12 cellular contexts compared by ENCODE assay signal in genomic region chr16:56743840-56744239, GRCh38. TPM values are rescaled to one million over a fixed set of nuclear protein-coding genes. Genes with fewer than 3 reads are reported as not detected.
DNase-seq lines count a peak whose midpoint lies in the region; ATAC-seq, FAIRE-seq and TF ChIP-seq lines count a peak whose summit lies in the region.
"Had no signal": no experiment of that assay in that cellular context is flagged by ENCODE, and none has a peak within 500 bp of the region (broad histone marks: within the 10 kb centered on the region; RNA-seq: fewer than 3 reads in every experiment).

No MANE protein-coding gene starts in this region.

- peak overlapping the region; percentile 66; the same call in 2 of the 3 replicates for H3K4me2 ChIP-seq in A549
- H3K4me2 ChIP-seq: BLaER1 had no signal

- H3K27me3 Mint-ChIP-seq in endodermal cell (ENCODE audit: insufficient read depth), result no peaks in the 10 kb centered on the region

- H3K36me3 Mint-ChIP-seq in endodermal cell (ENCODE audit: low read depth), result peaks cover 14% of the 10 kb centered on the region

- peaks cover 8% of the 10 kb centered on the region for H3K36me3 ChIP-seq in endodermal cell (ENCODE audit: control insufficient read depth, insufficient read depth, low read length)

- no peak overlapping the region for H3K9ac ChIP-seq in endodermal cell (ENCODE audit: extremely low read depth, low read length, poor library complexity, severe bottlenecking)
- H3K9ac ChIP-seq: BLaER1 had no signal

- no peak for TF ChIP-seq CTCF in A549 (IDR thresholded peaks at IDR 0.05)
- TF ChIP-seq CTCF in endodermal cell (conservative IDR thresholded peaks at IDR 0.05), result peak; percentile 42

- no peak for FAIRE-seq in A549 (lab: Jason Lieb, UNC)

- ATAC-seq in A549 (peak; percentile 37 to 64; a peak in 4 of 6 replicates), GM18520 (IDR thresholded peaks at IDR 0.05; ENCODE audit: unreplicated experiment) (no peak), HG03521 (IDR thresholded peaks at IDR 0.05; ENCODE audit: unreplicated experiment) (no peak)
- ATAC-seq: activated naive CD4-positive, alpha-beta T cell treated with anti-CD3 and anti-CD28 coated beads, Interleukin-2, amount 50 U/mL, for 72 hours had no signal

- no peaks in the 10 kb centered on the region for H3K27me3 ChIP-seq in endodermal cell (ENCODE audit: control insufficient read depth, insufficient read depth, low read length, poor library complexity, severe bottlenecking)
- H3K27me3 ChIP-seq: BLaER1 had no signal

- POLR2A ChIA-PET in A549 (lab: Yijun Ruan, JAX), result no interaction called here

- H3K9me3 ChIP-seq in A549, result no peaks in the 10 kb centered on the region
- no peaks in the 10 kb centered on the region for H3K9me3 ChIP-seq in endodermal cell (ENCODE audit: control insufficient read depth, low read length)
- H3K9me3 ChIP-seq: BLaER1 had no signal

- TF ChIP-seq POLR2A in A549 (IDR thresholded peaks at IDR 0.05; ENCODE audit: low read length), result no peak

- H3K4me3 ChIP-seq in A549 (no peak overlapping the region), endodermal cell (ENCODE audit: low read length) (no peak overlapping the region)
- H3K4me3 ChIP-seq: BLaER1 had no signal

- peaks cover 45% of the 10 kb centered on the region for H3K4me1 Mint-ChIP-seq in endodermal cell

- TF ChIP-seq RAD21 in A549 (conservative IDR thresholded peaks at IDR 0.05 in 1 of 2, IDR thresholded peaks at IDR 0.05 in 1 of 2), result no peak

- H3K27ac ChIP-seq in A549, result peak overlapping the region in 1 of 2 experiments; percentile 59; a peak in 2 of 6 replicates
- H3K27ac ChIP-seq in endodermal cell (ENCODE audit: low read depth, low read length), result no peak overlapping the region
- H3K27ac ChIP-seq: BLaER1 had no signal

- H3K4me3 Mint-ChIP-seq in endodermal cell, result no peak overlapping the region

- 87% methylated on average over 4 of the region's 4 CpGs for WGBS in A549 (ENCODE audit: missing lambda C conversion rate)
- WGBS in endodermal cell (ENCODE audit: insufficient coverage in 1 of 2, insufficient read length in 1 of 2), 2 experiments, result 91 to 92% methylated on average over 4 of the region's 4 CpGs

- peaks cover 32% of the 10 kb centered on the region for H3K4me1 ChIP-seq in A549
- peaks cover 4% of the 10 kb centered on the region for H3K4me1 ChIP-seq in endodermal cell (ENCODE audit: control insufficient read depth, insufficient read depth, low read length)

- H3K9me3 Mint-ChIP-seq in endodermal cell, result peaks cover 5% of the 10 kb centered on the region
- H3K9me3 Mint-ChIP-seq: activated naive CD4-positive, alpha-beta T cell treated with anti-CD3 and anti-CD28 coated beads, Interleukin-2, amount 50 U/mL, for 72 hours had no signal

- CTCF ChIA-PET in A549 (lab: Yijun Ruan, JAX), result interaction anchor here (1.5 to 2.2 kb wide), 3 partner anchors 8 to 110 kb away, joined by 4 to 9 read pairs (median 5); no protein-coding TSS in a partner anchor

- DNase-seq in A549 (ENCODE audit: low read depth in 1 of 2, low spot score in 1 of 2), result peak in 1 of 2 experiments; percentile 10
- peak; percentile 21 for DNase-seq in HK-2 (ENCODE audit: unreplicated experiment)
- DNase-seq in endodermal cell, result peak; percentile 66
- DNase-seq in islet precursor cell, result peak; percentile 89
- DNase-seq in NCI-H2107 treated with DMSO at 0.1 percent for 48 hours (lab: John Stamatoyannopoulos, UW; ENCODE audit: unreplicated experiment), result no peak
- no peak for DNase-seq in activated CD4-positive, alpha-beta T cell treated with anti-CD3 and anti-CD28 coated beads for 1 hour
- DNase-seq: NCI-H1092 treated with DMSO at 0.1 percent for 48 hours; stimulated activated CD4-positive, alpha-beta T cell treated with anti-CD3 and anti-CD28 coated beads, Interleukin-1b, Interleukin-23, amount 100 ng/mL, for 48 hours had no signal

- peak overlapping the region; percentile 62 for H3K27ac Mint-ChIP-seq in endodermal cell

- no peak for TF ChIP-seq EP300 in A549 (IDR thresholded peaks at IDR 0.05)

TF ChIP-seq in A549, 52 proteins besides CTCF, POLR2A, EP300 and RAD21:
- TF ChIP-seq CBX2 (IDR thresholded peaks at IDR 0.05; ENCODE audit: borderline replicate concordance, low read depth) (no peak), BHLHE40 (IDR thresholded peaks at IDR 0.05; ENCODE audit: low read depth, low read length) (no peak), MAZ (IDR thresholded peaks at IDR 0.05; ENCODE audit: borderline replicate concordance, low read depth, low read length) (no peak), EHF (CRISPR knock-in tag; IDR thresholded peaks at IDR 0.05) (no peak), HOXA7 (CRISPR knock-in tag; IDR thresholded peaks at IDR 0.05) (no peak), POLR2AphosphoS2 (conservative IDR thresholded peaks at IDR 0.05; ENCODE audit: low read length) (no peak), NPAS2 (CRISPR knock-in tag; IDR thresholded peaks at IDR 0.05; ENCODE audit: borderline replicate concordance) (no peak), HOXB13 (CRISPR knock-in tag; IDR thresholded peaks at IDR 0.05; ENCODE audit: low read depth) (no peak), FOSL2 (IDR thresholded peaks at IDR 0.05) (no peak), FOSL2 (CRISPR knock-in tag; IDR thresholded peaks at IDR 0.05) (no peak), ESRRA (IDR thresholded peaks at IDR 0.05; ENCODE audit: borderline replicate concordance, low read length) (no peak), SMC3 (IDR thresholded peaks at IDR 0.05) (no peak), TP53 (CRISPR knock-in tag; IDR thresholded peaks at IDR 0.05) (no peak)

RNA-seq across cellular contexts. Expression of gene NUP93, which starts 13.9 kb away (rescaled TPM):
- polyA plus RNA-seq in A549 (2011; rRNA removed), result 91.4 and 97.5 TPM in 2 replicates
- polyA plus RNA-seq in A549 (2012; cell fraction: cytosol; rRNA removed), result 106 and 112 TPM in 2 replicates
- 131 and 162 TPM in 2 replicates for polyA plus RNA-seq in A549 (2012; cell fraction: nucleus; rRNA removed)
- 82.5 to 88.9 TPM (median 87.3 TPM) in 3 replicates for polyA plus RNA-seq in A549 (2017; fragmentation: RNase III; extraction: RNeasy Plus Mini Kit Qiagen cat#74134 plus additional on column Dnase treatment)
- 144 and 169 TPM in 2 replicates for polyA minus RNA-seq in A549 (2011; rRNA and poly(A)+ RNA removed)
- 100 to 1,000 TPM; 146 to 149 TPM for total RNA-seq in endodermal cell
- 110 TPM for polyA plus RNA-seq in endodermal cell (2013, experiment 1 of 2)
- polyA plus RNA-seq in endodermal cell (2013, experiment 2 of 2), result 101 TPM

Comparison
In these comparisons a context has a peak if more than half of its experiments do, and no peak if none do; other contexts are left out.
1. ATAC-seq: peak in A549 (2 of 2); none in GM18520 (single experiment) and HG03521 (single experiment).
2. DNase-seq: peak in HK-2 (single experiment), endodermal cell (single experiment) and islet precursor cell (single experiment); none in NCI-H2107 treated with DMSO at 0.1 percent for 48 hours (single experiment) and activated CD4-positive, alpha-beta T cell treated with anti-CD3 and anti-CD28 coated beads for 1 hour (single experiment).